ENCODE assay signal across 9 cellular contexts in genomic region chr2:150681120-150681796, GRCh38.
A peak's percentile ranks its signal among the peaks of the same experiment; 100 is the strongest.
DNase-seq lines count a peak whose midpoint lies in the region; ATAC-seq, FAIRE-seq and TF ChIP-seq lines count a peak whose summit lies in the region.
"Had no signal": no experiment of that assay in that cellular context is flagged by ENCODE, and none has a peak within 500 bp of the region (broad histone marks: within the 10 kb centered on the region; RNA-seq: fewer than 3 reads in every experiment).

No MANE protein-coding gene starts in this region.

- H2AFZ ChIP-seq in fibroblast of lung (ENCODE audit: low read length) (peak overlapping the region; percentile 9), smooth muscle cell (ENCODE audit: low read depth) (no peak overlapping the region)

- H3K4me3 Mint-ChIP-seq in activated T-helper 17 cell treated with anti-CD3 and anti-CD28 coated beads, Interleukin-2, amount 50 U/mL, for 72 hours = no peak overlapping the region

- TF ChIP-seq CTCF in HFF-Myc (IDR thresholded peaks at IDR 0.05; ENCODE audit: low read depth, low read length, missing control alignments) (no peak), fibroblast of lung (conservative IDR thresholded peaks at IDR 0.05 in 1 of 2, IDR thresholded peaks at IDR 0.05 in 1 of 2; ENCODE audit: low read depth in 1 of 2, low read length in 2 of 2) (no peak), smooth muscle cell (IDR thresholded peaks at IDR 0.05; ENCODE audit: borderline replicate concordance, insufficient read depth, poor library complexity, severe bottlenecking) (no peak), body of pancreas (IDR thresholded peaks at IDR 0.05) (no peak)

- ATAC-seq in body of pancreas (no peak), GM19035 (IDR thresholded peaks at IDR 0.05; ENCODE audit: unreplicated experiment) (no peak)
- ATAC-seq in activated T-helper 17 cell treated with anti-CD3 and anti-CD28 coated beads, Interleukin-2, amount 50 U/mL, for 72 hours (replicated peaks) = no peak

- H3K27ac Mint-ChIP-seq in activated T-helper 17 cell treated with anti-CD3 and anti-CD28 coated beads, Interleukin-2, amount 50 U/mL, for 72 hours = no peak overlapping the region
- H3K27ac Mint-ChIP-seq: progenitor cell of endocrine pancreas had no signal

- no peak for TF ChIP-seq POLR2A in body of pancreas (IDR thresholded peaks at IDR 0.05)

- H3K36me3 Mint-ChIP-seq in activated T-helper 17 cell treated with anti-CD3 and anti-CD28 coated beads, Interleukin-2, amount 50 U/mL, for 72 hours (ENCODE audit: low read depth) = no peaks in the 10 kb centered on the region

- H3F3A ChIP-seq in smooth muscle cell (ENCODE audit: low read depth) = no peaks in the 10 kb centered on the region

- peak; percentile 86 for FAIRE-seq in RCC 7860 (lab: Jason Lieb, UNC)

- no peak overlapping the region for H3K4me2 ChIP-seq in fibroblast of lung (ENCODE audit: extremely low read depth, insufficient read depth, low read length)
- no peak overlapping the region for H3K4me2 ChIP-seq in smooth muscle cell

- no peaks in the 10 kb centered on the region for H3K9me3 ChIP-seq in fibroblast of lung (ENCODE audit: control insufficient read depth, insufficient read depth, low read depth, low read length)
- no peaks in the 10 kb centered on the region for H3K9me3 ChIP-seq in smooth muscle cell (replicated peaks; ENCODE audit: low read depth)
- no peaks in the 10 kb centered on the region for H3K9me3 ChIP-seq in body of pancreas

- H4K20me1 ChIP-seq in fibroblast of lung (ENCODE audit: control insufficient read depth, extremely low read depth, insufficient read depth, low read length) (no peaks in the 10 kb centered on the region), smooth muscle cell (ENCODE audit: low read depth) (no peaks in the 10 kb centered on the region)

- H3K9me3 Mint-ChIP-seq in activated T-helper 17 cell treated with anti-CD3 and anti-CD28 coated beads, Interleukin-2, amount 50 U/mL, for 72 hours = no peaks in the 10 kb centered on the region

- H3K27ac ChIP-seq in fibroblast of lung (ENCODE audit: insufficient read depth, low read length) (peak overlapping the region; percentile 88), smooth muscle cell (ENCODE audit: low read depth) (peak overlapping the region; percentile 23), body of pancreas (no peak overlapping the region)

- intact Hi-C loops in body of pancreas (cut with DNase I) = no loop called here

- H3K36me3 ChIP-seq in fibroblast of lung (ENCODE audit: control insufficient read depth, insufficient read depth, low read length) = no peaks in the 10 kb centered on the region
- no peaks in the 10 kb centered on the region for H3K36me3 ChIP-seq in smooth muscle cell (ENCODE audit: low read depth)
- H3K36me3 ChIP-seq in body of pancreas (replicated peaks in 1 of 2; ENCODE audit: insufficient read depth in 1 of 2, low read depth in 2 of 2) = no peaks in the 10 kb centered on the region

- H3K4me1 ChIP-seq in fibroblast of lung (ENCODE audit: control insufficient read depth, extremely low read depth, insufficient read depth, low read length) (peaks cover 14% of the 10 kb centered on the region), smooth muscle cell (ENCODE audit: low read depth) (no peaks in the 10 kb centered on the region), body of pancreas (no peaks in the 10 kb centered on the region)

- H3K4me1 Mint-ChIP-seq in activated T-helper 17 cell treated with anti-CD3 and anti-CD28 coated beads, Interleukin-2, amount 50 U/mL, for 72 hours = no peaks in the 10 kb centered on the region

- no peak overlapping the region for H3K9ac ChIP-seq in fibroblast of lung (ENCODE audit: insufficient read depth, low read length)
- no peak overlapping the region for H3K9ac ChIP-seq in smooth muscle cell (ENCODE audit: low read depth)

- DNase-seq in HFF-Myc (ENCODE audit: extremely low read depth, low read depth) = peak; percentile 78
- DNase-seq in RCC 7860 (ENCODE audit: low spot score) = peak; percentile 92
- peak; percentile 92 to 97 for DNase-seq in fibroblast of lung (ENCODE audit: low read depth in 2 of 2)
- DNase-seq in smooth muscle cell (lab: John Stamatoyannopoulos, UW; ENCODE audit: unreplicated experiment) = no peak
- no peak for DNase-seq in body of pancreas
- no peak for DNase-seq in activated effector memory CD4-positive, alpha-beta T cell treated with Interleukin-2 at 50 U/mL for 16 hours

- H3K27me3 ChIP-seq in fibroblast of lung (ENCODE audit: control insufficient read depth, insufficient read depth, low read length) = no peaks in the 10 kb centered on the region
- H3K27me3 ChIP-seq in smooth muscle cell (ENCODE audit: low read depth) = no peaks in the 10 kb centered on the region
- no peaks in the 10 kb centered on the region for H3K27me3 ChIP-seq in body of pancreas

- no peaks in the 10 kb centered on the region for H3K27me3 Mint-ChIP-seq in activated T-helper 17 cell treated with anti-CD3 and anti-CD28 coated beads, Interleukin-2, amount 50 U/mL, for 72 hours

- H3K4me3 ChIP-seq in HFF-Myc (replicated peaks; ENCODE audit: low read depth, low read length) (no peak overlapping the region), fibroblast of lung (replicated peaks in 1 of 4; ENCODE audit: control extremely low read depth in 1 of 4, insufficient read depth in 1 of 4, low read depth in 3 of 4, low read length in 4 of 4) (no peak overlapping the region), smooth muscle cell (no peak overlapping the region), body of pancreas (no peak overlapping the region)

- H3K79me2 ChIP-seq in fibroblast of lung (ENCODE audit: control insufficient read depth, insufficient read depth, low read length) = no peaks in the 10 kb centered on the region
- no peaks in the 10 kb centered on the region for H3K79me2 ChIP-seq in smooth muscle cell (ENCODE audit: low read depth)

- 71% methylated on average over 2 of the region's 2 CpGs for WGBS in smooth muscle cell (ENCODE audit: low lambda C conversion rate)
- WGBS in body of pancreas, 2 donors = 53 to 66% methylated on average over 2 of the region's 2 CpGs

Comparison
In these comparisons a context has a peak if more than half of its experiments do, and no peak if none do; other contexts are left out.
1. DNase-seq: peak in HFF-Myc (single experiment), RCC 7860 (single experiment) and fibroblast of lung (2 of 2); none in smooth muscle cell (single experiment), body of pancreas (0 of 4) and activated effector memory CD4-positive, alpha-beta T cell treated with Interleukin-2 at 50 U/mL for 16 hours (single experiment).
2. H3K27ac ChIP-seq: peak in fibroblast of lung (single experiment) and smooth muscle cell (single experiment); none in body of pancreas (0 of 4).